9 cellular contexts compared by ENCODE assay signal in the genomic region with DNA sequence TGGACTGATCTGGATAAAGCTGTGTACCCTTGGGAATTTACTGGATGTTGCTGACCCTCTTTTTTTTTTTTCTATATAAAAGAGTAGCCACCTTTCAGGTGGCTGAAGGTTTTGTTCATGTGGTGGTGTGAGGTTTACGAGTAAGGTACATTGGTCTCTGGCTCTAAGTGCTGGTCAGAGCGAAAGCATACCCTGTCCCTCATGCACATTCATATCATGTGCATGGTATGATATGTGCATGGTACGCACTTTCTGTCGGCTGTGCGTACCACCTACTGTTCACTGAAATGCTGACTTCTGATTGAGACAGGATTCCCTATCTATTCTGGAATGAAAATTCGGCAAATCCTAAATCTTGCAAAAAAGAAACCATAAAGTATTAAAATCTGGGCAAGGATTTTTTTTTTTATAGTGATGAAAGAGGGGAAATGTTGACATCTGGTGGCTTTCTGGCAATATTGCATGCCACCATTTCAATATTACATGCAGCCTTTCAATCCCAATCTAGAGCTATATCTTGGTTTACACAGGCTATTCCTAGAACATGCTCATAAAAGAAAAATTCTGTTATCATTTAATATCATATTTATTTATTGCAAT. TPM values are rescaled to one million over a fixed set of nuclear protein-coding genes. Genes with fewer than 3 reads are reported as not detected.
DNase-seq lines count a peak whose midpoint lies in the region; ATAC-seq, FAIRE-seq and TF ChIP-seq lines count a peak whose summit lies in the region.
"Had no signal": no experiment of that assay in that cellular context is flagged by ENCODE, and none has a peak within 500 bp of the region (broad histone marks: within the 10 kb centered on the region; RNA-seq: fewer than 3 reads in every experiment).

No MANE protein-coding gene starts in this region.

- H3K79me2 ChIP-seq in keratinocyte (ENCODE audit: control insufficient read depth, insufficient read depth, low read length): no peaks in the 10 kb centered on the region

- H3K27ac ChIP-seq in WERI-Rb-1 (no peak overlapping the region), keratinocyte (ENCODE audit: control insufficient read depth, insufficient read depth, low read length) (no peak overlapping the region)

- H2AFZ ChIP-seq in keratinocyte (ENCODE audit: control insufficient read depth, low read length): no peak overlapping the region

- H3K9ac ChIP-seq in keratinocyte (ENCODE audit: control insufficient read depth, extremely low read depth, insufficient read depth, low read length): no peak overlapping the region

- peaks cover 14% of the 10 kb centered on the region for H3K27me3 ChIP-seq in WERI-Rb-1 (ENCODE audit: insufficient read depth, low read depth, severe bottlenecking)
- H3K27me3 ChIP-seq in keratinocyte (ENCODE audit: control insufficient read depth, extremely low read depth, insufficient read depth, low read length): no peaks in the 10 kb centered on the region

- H3K36me3 ChIP-seq in WERI-Rb-1: no peaks in the 10 kb centered on the region
- H3K36me3 ChIP-seq in keratinocyte (ENCODE audit: control insufficient read depth in 2 of 2, extremely low read depth in 1 of 2, insufficient read depth in 2 of 2, low read length in 2 of 2): no peaks in the 10 kb centered on the region

- no peaks in the 10 kb centered on the region for H3K4me1 ChIP-seq in keratinocyte (ENCODE audit: control insufficient read depth, extremely low read depth, insufficient read depth, low read length)

- FAIRE-seq in keratinocyte (lab: Jason Lieb, UNC): no peak

- dilution Hi-C loops in keratinocyte (cut with MboI; ENCODE audit: extremely low pct_ligation_motif_present, low sequenced_read_pairs): no loop called here

- H3K4me3 ChIP-seq in WERI-Rb-1 (ENCODE audit: low read depth, low read length): no peak overlapping the region
- H3K4me3 ChIP-seq in keratinocyte (ENCODE audit: control insufficient read depth in 2 of 3, extremely low read depth in 1 of 3, insufficient read depth in 2 of 3, low read depth in 1 of 3, low read length in 3 of 3): no peak overlapping the region

- no peaks in the 10 kb centered on the region for H3K9me1 ChIP-seq in keratinocyte (ENCODE audit: control insufficient read depth, extremely low read depth, insufficient read depth, low read length)

- ATAC-seq in HG03159 (IDR thresholded peaks at IDR 0.05; ENCODE audit: unreplicated experiment) (peak; percentile 39), GM18858 (IDR thresholded peaks at IDR 0.05; ENCODE audit: unreplicated experiment) (no peak)

- no peak overlapping the region for H3K4me2 ChIP-seq in keratinocyte (ENCODE audit: control insufficient read depth, extremely low read depth, insufficient read depth, low read depth, low read length)

- peak; percentile 49; the same call in 1 of the 2 replicates for TF ChIP-seq CTCF in WERI-Rb-1 (IDR thresholded peaks at IDR 0.05; ENCODE audit: low read depth, low read length)
- TF ChIP-seq CTCF in keratinocyte (optimal IDR thresholded peaks at IDR 0.05 in 1 of 3, IDR thresholded peaks at IDR 0.05 in 1 of 3, conservative IDR thresholded peaks at IDR 0.05 in 1 of 3; ENCODE audit: extremely low read depth in 1 of 3, insufficient read depth in 2 of 3, low read length in 3 of 3): peak in 2 of 3 experiments; percentile 39 to 41

- no peaks in the 10 kb centered on the region for H4K20me1 ChIP-seq in keratinocyte (ENCODE audit: control insufficient read depth, extremely low read depth, insufficient read depth, low read length)

- DNase-seq in NCI-H2171 treated with DMSO at 0.1 percent for 48 hours (lab: John Stamatoyannopoulos, UW): peak; percentile 10
- no peak for DNase-seq in NCI-H2171 (lab: John Stamatoyannopoulos, UW)
- DNase-seq in WERI-Rb-1: no peak
- DNase-seq in keratinocyte (ENCODE audit: low read depth, low spot score): no peak
- no peak for DNase-seq in NCI-H345 (lab: John Stamatoyannopoulos, UW)
- DNase-seq in NCI-H69 (lab: John Stamatoyannopoulos, UW): no peak
- DNase-seq: activated naive CD8-positive, alpha-beta T cell treated with anti-CD3 and anti-CD28 coated beads, Interleukin-2, amount 10 ng/mL, durations not matched to agents 7 days and 5 days had no signal

- no peaks in the 10 kb centered on the region for H3K9me3 ChIP-seq in WERI-Rb-1 (ENCODE audit: severe bottlenecking)
- no peaks in the 10 kb centered on the region for H3K9me3 ChIP-seq in keratinocyte (ENCODE audit: control insufficient read depth, low read depth, low read length)

RNA-seq across cellular contexts. Expression of a gene that starts 32.8 kb away (rescaled TPM):
- 0.41 to 0.68 TPM (median 0.66 TPM) in 3 replicates for polyA plus RNA-seq in keratinocyte
- not detected for polyA plus RNA-seq in keratinocyte (2011; ENCODE audit: low read depth)
- polyA plus RNA-seq in keratinocyte (2011; cell fraction: cytosol; rRNA removed): 0.53 and 0.75 TPM in 2 replicates
- 0.43 and 0.59 TPM in 2 replicates for polyA plus RNA-seq in keratinocyte (2011; cell fraction: nucleus; rRNA removed)
- 0.50 TPM in 1 of 2 replicates, not detected in the other for polyA plus RNA-seq in keratinocyte (2012; ENCODE audit: low replicate concordance)
- polyA minus RNA-seq in keratinocyte: 0.36 to 1.1 TPM in 2 of 3 replicates, not detected in the other
- polyA minus RNA-seq in keratinocyte (2011; cell fraction: cytosol; rRNA and poly(A)+ RNA removed): 0.96 TPM
- polyA minus RNA-seq in keratinocyte (2011; cell fraction: nucleus; rRNA and poly(A)+ RNA removed): 0.39 TPM in 1 of 2 replicates, not detected in the other

RNA-seq across cellular contexts. Expression of a gene that starts 54.1 kb away (rescaled TPM):
- polyA plus RNA-seq in keratinocyte: 4.8 to 10.2 TPM (median 8.8 TPM) in 3 replicates
- 0.40 TPM for polyA plus RNA-seq in keratinocyte (2011; ENCODE audit: low read depth)
- polyA plus RNA-seq in keratinocyte (2011; cell fraction: cytosol; rRNA removed): 5.9 and 8.6 TPM in 2 replicates
- polyA plus RNA-seq in keratinocyte (2011; cell fraction: nucleus; rRNA removed): 10.6 and 12.5 TPM in 2 replicates
- polyA plus RNA-seq in keratinocyte (2012; ENCODE audit: low replicate concordance): 0.25 and 7.5 TPM in 2 replicates
- 3.8 to 7.6 TPM (median 4.5 TPM) in 3 replicates for polyA minus RNA-seq in keratinocyte
- 7.1 TPM for polyA minus RNA-seq in keratinocyte (2011; cell fraction: cytosol; rRNA and poly(A)+ RNA removed)
- 4.9 and 9.3 TPM in 2 replicates for polyA minus RNA-seq in keratinocyte (2011; cell fraction: nucleus; rRNA and poly(A)+ RNA removed)
